In genomic region chr22:46737976-46738641, GRCh38 we compare ENCODE assay signal across 8 cellular contexts. TPM values are rescaled to one million over a fixed set of nuclear protein-coding genes. Genes with fewer than 3 reads are reported as not detected.
DNase-seq lines count a peak whose midpoint lies in the region; ATAC-seq and TF ChIP-seq lines count a peak whose summit lies in the region.

Gene CERK, minus strand, starts transcription at chr22:46738252. Its CDS starts 104 bp downstream, at chr22:46738148.

- 0% methylated on average over 3 of the region's 99 CpGs for WGBS in esophagus muscularis mucosa

- H3K4me1 Mint-ChIP-seq in activated T-cell treated with anti-CD3 and anti-CD28 coated beads, Interleukin-2, amount 50 U/mL, for 72 hours (ENCODE audit: low read depth), result peaks cover 46% of the 10 kb centered on the region

- H3K4me1 ChIP-seq in esophagus muscularis mucosa, result peaks cover 61 to 76% (median 64%) of the 10 kb centered on the region in 4 donors
- H3K4me1 ChIP-seq in mucosa of rectum (ENCODE audit: control insufficient read depth in 2 of 2, insufficient read depth in 2 of 2, low read length in 2 of 2), result peaks cover 59 to 72% of the 10 kb centered on the region in 2 donors
- peaks cover 55% of the 10 kb centered on the region for H3K4me1 ChIP-seq in stomach smooth muscle (ENCODE audit: control insufficient read depth, insufficient read depth, low read length)

- DNase-seq in OCI-M1 (lab: John Stamatoyannopoulos, UW) (peak; percentile 51), esophagus muscularis mucosa (ENCODE audit: extremely low spot score) (peak; percentile 94), COLO829 (ENCODE audit: low spot score) (no peak)
- DNase-seq in activated T-cell treated with anti-CD3 and anti-CD28 coated beads, Interleukin-2, amount 50 U/mL, for 72 hours, result peak; percentile 61 to 75

- H3K27me3 ChIP-seq in esophagus muscularis mucosa (no peaks in the 10 kb centered on the region), mucosa of rectum (ENCODE audit: control insufficient read depth in 2 of 2, insufficient read depth in 2 of 2, low read length in 2 of 2) (no peaks in the 10 kb centered on the region), stomach smooth muscle (ENCODE audit: control insufficient read depth in 1 of 2, insufficient read depth in 2 of 2, low read length in 2 of 2) (no peaks in the 10 kb centered on the region)

- H3K9me3 Mint-ChIP-seq in activated T-cell treated with anti-CD3 and anti-CD28 coated beads, Interleukin-2, amount 50 U/mL, for 72 hours, result no peaks in the 10 kb centered on the region

- peak within 1 kb of the TSS; percentile 96 for H3K4me3 Mint-ChIP-seq in activated T-cell treated with anti-CD3 and anti-CD28 coated beads, Interleukin-2, amount 50 U/mL, for 72 hours

- no peak for TF ChIP-seq CTCF in esophagus muscularis mucosa (IDR thresholded peaks at IDR 0.05)

- H3K27me3 Mint-ChIP-seq in activated T-cell treated with anti-CD3 and anti-CD28 coated beads, Interleukin-2, amount 50 U/mL, for 72 hours (ENCODE audit: low read depth), result no peaks in the 10 kb centered on the region

- H3K36me3 Mint-ChIP-seq in activated T-cell treated with anti-CD3 and anti-CD28 coated beads, Interleukin-2, amount 50 U/mL, for 72 hours (ENCODE audit: insufficient read depth in 2 of 2), result peaks cover 0 to 10% of the 10 kb centered on the region in 2 donors

- H3K9me3 ChIP-seq in esophagus muscularis mucosa (no peaks in the 10 kb centered on the region), mucosa of rectum (ENCODE audit: control insufficient read depth in 2 of 2, low read length in 2 of 2) (no peaks in the 10 kb centered on the region), stomach smooth muscle (ENCODE audit: control insufficient read depth in 2 of 2, low read length in 2 of 2) (no peaks in the 10 kb centered on the region)

- H3K36me3 ChIP-seq in esophagus muscularis mucosa, result no peaks in the 10 kb centered on the region
- no peaks in the 10 kb centered on the region for H3K36me3 ChIP-seq in mucosa of rectum (ENCODE audit: control insufficient read depth in 2 of 2, insufficient read depth in 2 of 2, low read length in 2 of 2)
- H3K36me3 ChIP-seq in stomach smooth muscle (ENCODE audit: control insufficient read depth in 2 of 2, insufficient read depth in 2 of 2, low read length in 2 of 2), result no peaks in the 10 kb centered on the region

- peak within 1 kb of the TSS; percentile 89 to 97 (median 92) for H3K27ac ChIP-seq in esophagus muscularis mucosa (replicated peaks in 1 of 4)
- H3K27ac ChIP-seq in mucosa of rectum (ENCODE audit: low read depth in 2 of 2, low read length in 2 of 2), result peak within 1 kb of the TSS; percentile 85 to 89
- peak within 1 kb of the TSS; percentile 80 for H3K27ac ChIP-seq in stomach smooth muscle (ENCODE audit: low read length)

- ATAC-seq in HG02759 (IDR thresholded peaks at IDR 0.05; ENCODE audit: unreplicated experiment), result peak; percentile 49
- peak; percentile 64 to 69 for ATAC-seq in activated T-cell treated with anti-CD3 and anti-CD28 coated beads, Interleukin-2, amount 50 U/mL, for 72 hours (replicated peaks in 1 of 2)

- TF ChIP-seq POLR2A in esophagus muscularis mucosa (IDR thresholded peaks at IDR 0.05; ENCODE audit: low read depth), result peak; percentile 49

- no peak for TF ChIP-seq EP300 in esophagus muscularis mucosa (IDR thresholded peaks at IDR 0.05)

- H3K27ac Mint-ChIP-seq in activated T-cell treated with anti-CD3 and anti-CD28 coated beads, Interleukin-2, amount 50 U/mL, for 72 hours, result peak within 1 kb of the TSS; percentile 96

- intact Hi-C loops in esophagus muscularis mucosa (cut with DNase I), result loop anchor here (5.0 kb wide), 1 partner anchor 161 kb away; no protein-coding TSS in a partner anchor

- peak within 1 kb of the TSS; percentile 77 to 81 for H3K9ac ChIP-seq in mucosa of rectum (ENCODE audit: low read depth in 1 of 2, low read length in 2 of 2)
- H3K9ac ChIP-seq in stomach smooth muscle (ENCODE audit: low read length in 2 of 2), result peak within 1 kb of the TSS; percentile 66 to 71

- H3K4me3 ChIP-seq in GM08714 (ENCODE audit: low read length) (peak within 1 kb of the TSS; percentile 59), esophagus muscularis mucosa (peak within 1 kb of the TSS; percentile 74 to 99 (median 94)), mucosa of rectum (ENCODE audit: low read length in 2 of 2) (peak within 1 kb of the TSS; percentile 75 to 78), stomach smooth muscle (ENCODE audit: low read length in 2 of 2) (peak within 1 kb of the TSS; percentile 61 to 79)

RNA-seq across cellular contexts. Expression of gene CERK, which starts in this region (rescaled TPM):
- 10 to 100 TPM; 38.6 to 53.1 TPM for total RNA-seq in activated T-cell treated with anti-CD3 and anti-CD28 coated beads, Interleukin-2, amount 50 U/mL, for 72 hours
- total RNA-seq in esophagus muscularis mucosa, result 10 to 100 TPM; 37.3 to 51.1 (median 48.0) TPM
